1 cellular context compared by ENCODE assay signal in genomic region chr6:116631379-116631990, GRCh38.
TF ChIP-seq lines count a peak whose summit lies in the region.

No MANE protein-coding gene starts in this region.

TF ChIP-seq in HepG2, 621 proteins besides CTCF, POLR2A, EP300 and RAD21 (continued from another document and continues in another):
- TF ChIP-seq ZNF543 (CRISPR knock-in tag; IDR thresholded peaks at IDR 0.05) (0 out of 2 replicates have a peak, but pooled peaks have one; percentile 30), ZFP36L1 (CRISPR knock-in tag; IDR thresholded peaks at IDR 0.05) (peak; percentile 70; the same call in 1 of the 2 replicates), PAXIP1 (CRISPR knock-in tag; conservative IDR thresholded peaks at IDR 0.05) (peak; percentile 99), JUN (CRISPR knock-in tag; IDR thresholded peaks at IDR 0.05) (peak; percentile 51; the same call in 1 of the 2 replicates), SALL2 (CRISPR knock-in tag; IDR thresholded peaks at IDR 0.05) (peak; percentile 85; the same call in 1 of the 2 replicates), KLF12 (CRISPR knock-in tag; IDR thresholded peaks at IDR 0.05; ENCODE audit: borderline replicate concordance) (no peak), ZNF550 (CRISPR knock-in tag; IDR thresholded peaks at IDR 0.05; ENCODE audit: borderline replicate concordance) (no peak), ZNF331 (CRISPR knock-in tag; IDR thresholded peaks at IDR 0.05) (peak; percentile 97), ZNF264 (CRISPR knock-in tag; IDR thresholded peaks at IDR 0.05) (peak; percentile 97), NFKBIZ (CRISPR knock-in tag; IDR thresholded peaks at IDR 0.05) (peak; percentile 87; the same call in 1 of the 2 replicates), ZNF747 (CRISPR knock-in tag; IDR thresholded peaks at IDR 0.05; ENCODE audit: borderline replicate concordance) (peak; percentile 87; the same call in 1 of the 2 replicates), TRIM24 (CRISPR knock-in tag; IDR thresholded peaks at IDR 0.05) (0 out of 2 replicates have a peak, but pooled peaks have one; percentile 16), MYPOP (CRISPR knock-in tag; IDR thresholded peaks at IDR 0.05) (peak; percentile 85; the same call in 1 of the 2 replicates), ZFP37 (CRISPR knock-in tag; IDR thresholded peaks at IDR 0.05; ENCODE audit: borderline replicate concordance) (peak; percentile 67; the same call in 1 of the 2 replicates), SPEN (CRISPR knock-in tag; IDR thresholded peaks at IDR 0.05; ENCODE audit: low read depth) (peak; percentile 85), ZNF556 (CRISPR knock-in tag; IDR thresholded peaks at IDR 0.05; ENCODE audit: borderline replicate concordance) (peak; percentile 89; the same call in 1 of the 2 replicates), ZNF382 (CRISPR knock-in tag; IDR thresholded peaks at IDR 0.05; ENCODE audit: borderline replicate concordance) (no peak), BRCA1 (CRISPR knock-in tag; IDR thresholded peaks at IDR 0.05) (0 out of 2 replicates have a peak, but pooled peaks have one; percentile 70), HINFP (CRISPR knock-in tag; IDR thresholded peaks at IDR 0.05; ENCODE audit: low read depth) (peak; percentile 73; the same call in 1 of the 2 replicates), ZNF841 (CRISPR knock-in tag; IDR thresholded peaks at IDR 0.05; ENCODE audit: borderline replicate concordance) (no peak), ZBTB34 (CRISPR knock-in tag; IDR thresholded peaks at IDR 0.05) (peak; percentile 100), MED13 (CRISPR knock-in tag; IDR thresholded peaks at IDR 0.05) (peak; percentile 68; the same call in 1 of the 2 replicates), IRF2 (CRISPR knock-in tag; IDR thresholded peaks at IDR 0.05) (peak; percentile 99), TBL1XR1 (IDR thresholded peaks at IDR 0.05; ENCODE audit: borderline replicate concordance, low read length, partially characterized antibody) (no peak), SOX6 (IDR thresholded peaks at IDR 0.05) (no peak), SOX6 (CRISPR knock-in tag; IDR thresholded peaks at IDR 0.05) (peak; percentile 99), GABPB1 (CRISPR knock-in tag; IDR thresholded peaks at IDR 0.05) (peak; percentile 77), CHCHD3 (CRISPR knock-in tag; IDR thresholded peaks at IDR 0.05) (no peak), MBD4 (IDR thresholded peaks at IDR 0.05; ENCODE audit: borderline replicate concordance, low read length) (0 out of 2 replicates have a peak, but pooled peaks have one; percentile 46), RARA (CRISPR knock-in tag; IDR thresholded peaks at IDR 0.05) (peak; percentile 90), HMG20B (CRISPR knock-in tag; conservative IDR thresholded peaks at IDR 0.05) (peak; percentile 58; the same call in 1 of the 2 replicates), FOXJ3 (CRISPR knock-in tag; IDR thresholded peaks at IDR 0.05; ENCODE audit: borderline replicate concordance) (peak; percentile 90), ZNF761 (CRISPR knock-in tag; conservative IDR thresholded peaks at IDR 0.05) (no peak), ZNF670 (CRISPR knock-in tag; IDR thresholded peaks at IDR 0.05; ENCODE audit: borderline replicate concordance) (peak; percentile 60; the same call in 1 of the 2 replicates), MXD4 (CRISPR knock-in tag; IDR thresholded peaks at IDR 0.05) (peak; percentile 81), FOXK1 (CRISPR knock-in tag; IDR thresholded peaks at IDR 0.05; ENCODE audit: borderline replicate concordance, low read depth) (peak; percentile 78; the same call in 1 of the 2 replicates), PHF20 (CRISPR knock-in tag; IDR thresholded peaks at IDR 0.05) (peak; percentile 54; the same call in 1 of the 2 replicates)
- TF ChIP-seq, protein P1, sequence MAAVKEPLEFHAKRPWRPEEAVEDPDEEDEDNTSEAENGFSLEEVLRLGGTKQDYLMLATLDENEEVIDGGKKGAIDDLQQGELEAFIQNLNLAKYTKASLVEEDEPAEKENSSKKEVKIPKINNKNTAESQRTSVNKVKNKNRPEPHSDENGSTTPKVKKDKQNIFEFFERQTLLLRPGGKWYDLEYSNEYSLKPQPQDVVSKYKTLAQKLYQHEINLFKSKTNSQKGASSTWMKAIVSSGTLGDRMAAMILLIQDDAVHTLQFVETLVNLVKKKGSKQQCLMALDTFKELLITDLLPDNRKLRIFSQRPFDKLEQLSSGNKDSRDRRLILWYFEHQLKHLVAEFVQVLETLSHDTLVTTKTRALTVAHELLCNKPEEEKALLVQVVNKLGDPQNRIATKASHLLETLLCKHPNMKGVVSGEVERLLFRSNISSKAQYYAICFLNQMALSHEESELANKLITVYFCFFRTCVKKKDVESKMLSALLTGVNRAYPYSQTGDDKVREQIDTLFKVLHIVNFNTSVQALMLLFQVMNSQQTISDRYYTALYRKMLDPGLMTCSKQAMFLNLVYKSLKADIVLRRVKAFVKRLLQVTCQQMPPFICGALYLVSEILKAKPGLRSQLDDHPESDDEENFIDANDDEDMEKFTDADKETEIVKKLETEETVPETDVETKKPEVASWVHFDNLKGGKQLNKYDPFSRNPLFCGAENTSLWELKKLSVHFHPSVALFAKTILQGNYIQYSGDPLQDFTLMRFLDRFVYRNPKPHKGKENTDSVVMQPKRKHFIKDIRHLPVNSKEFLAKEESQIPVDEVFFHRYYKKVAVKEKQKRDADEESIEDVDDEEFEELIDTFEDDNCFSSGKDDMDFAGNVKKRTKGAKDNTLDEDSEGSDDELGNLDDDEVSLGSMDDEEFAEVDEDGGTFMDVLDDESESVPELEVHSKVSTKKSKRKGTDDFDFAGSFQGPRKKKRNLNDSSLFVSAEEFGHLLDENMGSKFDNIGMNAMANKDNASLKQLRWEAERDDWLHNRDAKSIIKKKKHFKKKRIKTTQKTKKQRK (IDR thresholded peaks at IDR 0.05; ENCODE audit: low read length), result no peak
- TF ChIP-seq, protein P2, sequence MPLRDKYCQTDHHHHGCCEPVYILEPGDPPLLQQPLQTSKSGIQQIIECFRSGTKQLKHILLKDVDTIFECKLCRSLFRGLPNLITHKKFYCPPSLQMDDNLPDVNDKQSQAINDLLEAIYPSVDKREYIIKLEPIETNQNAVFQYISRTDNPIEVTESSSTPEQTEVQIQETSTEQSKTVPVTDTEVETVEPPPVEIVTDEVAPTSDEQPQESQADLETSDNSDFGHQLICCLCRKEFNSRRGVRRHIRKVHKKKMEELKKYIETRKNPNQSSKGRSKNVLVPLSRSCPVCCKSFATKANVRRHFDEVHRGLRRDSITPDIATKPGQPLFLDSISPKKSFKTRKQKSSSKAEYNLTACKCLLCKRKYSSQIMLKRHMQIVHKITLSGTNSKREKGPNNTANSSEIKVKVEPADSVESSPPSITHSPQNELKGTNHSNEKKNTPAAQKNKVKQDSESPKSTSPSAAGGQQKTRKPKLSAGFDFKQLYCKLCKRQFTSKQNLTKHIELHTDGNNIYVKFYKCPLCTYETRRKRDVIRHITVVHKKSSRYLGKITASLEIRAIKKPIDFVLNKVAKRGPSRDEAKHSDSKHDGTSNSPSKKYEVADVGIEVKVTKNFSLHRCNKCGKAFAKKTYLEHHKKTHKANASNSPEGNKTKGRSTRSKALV (CRISPR knock-in tag; IDR thresholded peaks at IDR 0.05), result peak; percentile 89
- TF ChIP-seq, protein P3, sequence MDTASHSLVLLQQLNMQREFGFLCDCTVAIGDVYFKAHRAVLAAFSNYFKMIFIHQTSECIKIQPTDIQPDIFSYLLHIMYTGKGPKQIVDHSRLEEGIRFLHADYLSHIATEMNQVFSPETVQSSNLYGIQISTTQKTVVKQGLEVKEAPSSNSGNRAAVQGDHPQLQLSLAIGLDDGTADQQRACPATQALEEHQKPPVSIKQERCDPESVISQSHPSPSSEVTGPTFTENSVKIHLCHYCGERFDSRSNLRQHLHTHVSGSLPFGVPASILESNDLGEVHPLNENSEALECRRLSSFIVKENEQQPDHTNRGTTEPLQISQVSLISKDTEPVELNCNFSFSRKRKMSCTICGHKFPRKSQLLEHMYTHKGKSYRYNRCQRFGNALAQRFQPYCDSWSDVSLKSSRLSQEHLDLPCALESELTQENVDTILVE (CRISPR knock-in tag; IDR thresholded peaks at IDR 0.05), result peak; percentile 76
- TF ChIP-seq, protein P4, sequence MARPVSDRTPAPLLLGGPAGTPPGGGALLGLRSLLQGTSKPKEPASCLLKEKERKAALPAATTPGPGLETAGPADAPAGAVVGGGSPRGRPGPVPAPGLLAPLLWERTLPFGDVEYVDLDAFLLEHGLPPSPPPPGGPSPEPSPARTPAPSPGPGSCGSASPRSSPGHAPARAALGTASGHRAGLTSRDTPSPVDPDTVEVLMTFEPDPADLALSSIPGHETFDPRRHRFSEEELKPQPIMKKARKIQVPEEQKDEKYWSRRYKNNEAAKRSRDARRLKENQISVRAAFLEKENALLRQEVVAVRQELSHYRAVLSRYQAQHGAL (CRISPR knock-in tag; IDR thresholded peaks at IDR 0.05; ENCODE audit: not compliant biosample characterization), result peak; percentile 22
- TF ChIP-seq, protein P5, sequence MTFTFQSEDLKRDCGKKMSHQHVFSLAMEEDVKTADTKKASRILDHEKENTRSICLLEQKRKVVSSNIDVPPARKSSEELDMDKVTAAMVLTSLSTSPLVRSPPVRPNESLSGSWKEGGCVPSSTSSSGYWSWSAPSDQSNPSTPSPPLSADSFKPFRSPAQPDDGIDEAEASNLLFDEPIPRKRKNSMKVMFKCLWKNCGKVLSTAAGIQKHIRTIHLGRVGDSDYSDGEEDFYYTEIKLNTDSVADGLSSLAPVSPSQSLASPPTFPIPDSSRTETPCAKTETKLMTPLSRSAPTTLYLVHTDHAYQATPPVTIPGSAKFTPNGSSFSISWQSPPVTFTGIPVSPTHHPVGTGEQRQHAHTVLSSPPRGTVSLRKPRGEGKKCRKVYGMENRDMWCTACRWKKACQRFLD (CRISPR knock-in tag; IDR thresholded peaks at IDR 0.05; ENCODE audit: borderline replicate concordance), result no peak; the same call in 1 of the 2 replicates
- TF ChIP-seq, protein P6, sequence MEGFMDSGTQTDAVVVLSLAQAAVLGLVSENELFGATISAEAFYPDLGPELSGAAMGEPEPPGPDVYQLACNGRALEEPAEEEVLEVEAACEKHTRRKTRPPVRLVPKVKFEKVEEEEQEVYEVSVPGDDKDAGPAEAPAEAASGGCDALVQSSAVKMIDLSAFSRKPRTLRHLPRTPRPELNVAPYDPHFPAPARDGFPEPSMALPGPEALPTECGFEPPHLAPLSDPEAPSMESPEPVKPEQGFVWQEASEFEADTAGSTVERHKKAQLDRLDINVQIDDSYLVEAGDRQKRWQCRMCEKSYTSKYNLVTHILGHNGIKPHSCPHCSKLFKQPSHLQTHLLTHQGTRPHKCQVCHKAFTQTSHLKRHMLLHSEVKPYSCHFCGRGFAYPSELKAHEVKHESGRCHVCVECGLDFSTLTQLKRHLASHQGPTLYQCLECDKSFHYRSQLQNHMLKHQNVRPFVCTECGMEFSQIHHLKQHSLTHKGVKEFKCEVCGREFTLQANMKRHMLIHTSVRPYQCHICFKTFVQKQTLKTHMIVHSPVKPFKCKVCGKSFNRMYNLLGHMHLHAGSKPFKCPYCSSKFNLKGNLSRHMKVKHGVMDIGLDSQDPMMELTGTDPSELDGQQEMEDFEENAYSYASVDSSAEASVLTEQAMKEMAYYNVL (CRISPR knock-in tag; IDR thresholded peaks at IDR 0.05; ENCODE audit: borderline replicate concordance), result peak; percentile 98
